In the genomic region with DNA sequence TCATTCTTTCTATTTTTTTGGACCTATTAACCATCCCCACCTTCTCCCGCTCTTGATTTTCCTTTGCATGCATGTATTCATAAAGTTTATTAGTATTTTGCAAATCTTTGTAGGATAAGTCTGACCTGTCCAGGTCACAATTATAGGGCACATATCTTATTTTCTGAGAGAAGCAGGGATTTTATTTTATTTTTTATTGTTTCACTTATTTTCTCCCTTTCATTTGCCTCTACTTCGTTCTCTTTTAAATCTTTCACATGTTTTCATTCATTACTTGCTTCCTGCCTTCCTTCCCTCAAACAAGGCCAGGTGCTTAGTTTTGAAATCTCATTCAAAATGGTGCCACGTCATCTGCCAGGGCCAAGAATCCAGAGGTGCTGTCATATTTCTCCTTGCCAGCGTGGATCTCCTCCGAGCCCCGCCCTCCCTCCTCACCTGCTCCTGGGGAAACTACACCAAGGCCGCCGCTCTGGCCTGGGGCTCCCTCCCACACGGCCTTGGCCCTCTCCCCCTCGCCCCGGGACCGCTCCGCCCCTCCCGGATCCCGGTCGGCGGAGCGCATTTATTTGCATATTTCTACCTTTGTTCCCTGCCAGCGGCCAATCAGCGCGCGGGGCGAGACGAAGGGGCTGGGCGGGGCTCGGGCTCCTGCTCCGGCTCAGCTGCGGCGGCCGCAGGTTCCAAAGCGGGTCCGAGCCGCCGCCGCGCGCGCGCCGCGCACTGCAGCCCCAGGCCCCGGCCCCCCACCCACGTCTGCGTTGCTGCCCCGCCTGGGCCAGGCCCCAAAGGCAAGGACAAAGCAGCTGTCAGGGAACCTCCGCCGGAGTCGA, we compare ENCODE assay signal across 1 cellular context.
TF ChIP-seq lines count a peak whose summit lies in the region.

Gene TSPAN13 (plus strand): TSS at position 654 of the 830 bp plus-strand sequence. CDS start 213 bp downstream, outside the sequence.

TF ChIP-seq in H1, 55 proteins besides CTCF, POLR2A, EP300 and RAD21 (continued from another document):
- no peak for TF ChIP-seq CBX8 (IDR thresholded peaks at IDR 0.05; ENCODE audit: borderline replicate concordance, low read depth, low read length)
- TF ChIP-seq TEAD4 (IDR thresholded peaks at IDR 0.05; ENCODE audit: low read depth, low read length) = no peak
- TF ChIP-seq KDM1A (IDR thresholded peaks at IDR 0.05; ENCODE audit: borderline replicate concordance, low read length) = no peak
- TF ChIP-seq CREB1 (IDR thresholded peaks at IDR 0.05) = peak; percentile 85
- TF ChIP-seq JUND (IDR thresholded peaks at IDR 0.05; ENCODE audit: low read length) = no peak
- TF ChIP-seq, protein P1, sequence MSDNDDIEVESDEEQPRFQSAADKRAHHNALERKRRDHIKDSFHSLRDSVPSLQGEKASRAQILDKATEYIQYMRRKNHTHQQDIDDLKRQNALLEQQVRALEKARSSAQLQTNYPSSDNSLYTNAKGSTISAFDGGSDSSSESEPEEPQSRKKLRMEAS (IDR thresholded peaks at IDR 0.05) = peak; percentile 7; the same call in 1 of the 2 replicates
- TF ChIP-seq KDM5A (IDR thresholded peaks at IDR 0.05; ENCODE audit: low read length) = no peak
- TF ChIP-seq SUZ12 (IDR thresholded peaks at IDR 0.05; ENCODE audit: low read length) = no peak
- TF ChIP-seq HDAC6 (IDR thresholded peaks at IDR 0.05; ENCODE audit: low read depth, low read length) = no peak
- TF ChIP-seq TAF1 (IDR thresholded peaks at IDR 0.05; ENCODE audit: low read depth, low read length) = peak; percentile 46
- TF ChIP-seq SIRT6 (IDR thresholded peaks at IDR 0.05; ENCODE audit: low read length) = no peak
- TF ChIP-seq TBP (IDR thresholded peaks at IDR 0.05; ENCODE audit: low read depth, low read length) = no peak
- TF ChIP-seq CTBP2 (IDR thresholded peaks at IDR 0.05; ENCODE audit: borderline replicate concordance, insufficient read depth, insufficient read length, low read length) = no peak
- no peak for TF ChIP-seq GTF2F1 (IDR thresholded peaks at IDR 0.05; ENCODE audit: borderline replicate concordance, low read depth, low read length)
- TF ChIP-seq RXRA (IDR thresholded peaks at IDR 0.05; ENCODE audit: insufficient read depth, low read depth, low read length) = no peak
- TF ChIP-seq RNF2 (IDR thresholded peaks at IDR 0.05; ENCODE audit: borderline replicate concordance, low read depth, low read length, missing control alignments, poor library complexity, severe bottlenecking) = no peak
- TF ChIP-seq MAFK (IDR thresholded peaks at IDR 0.05; ENCODE audit: low read depth, low read length) = no peak
- no peak for TF ChIP-seq BACH1 (IDR thresholded peaks at IDR 0.05; ENCODE audit: low read length)
- TF ChIP-seq ASH2L (IDR thresholded peaks at IDR 0.05; ENCODE audit: low read length) = peak; percentile 5
- no peak for TF ChIP-seq HDAC2 (IDR thresholded peaks at IDR 0.05; ENCODE audit: borderline replicate concordance in 1 of 2, low read depth in 2 of 2, low read length in 2 of 2)
- no peak for TF ChIP-seq YY1 (IDR thresholded peaks at IDR 0.05; ENCODE audit: low read depth, low read length)
- no peak for TF ChIP-seq TAF7 (optimal IDR thresholded peaks at IDR 0.05; ENCODE audit: borderline replicate concordance, low read depth, low read length)
- TF ChIP-seq, protein P2, sequence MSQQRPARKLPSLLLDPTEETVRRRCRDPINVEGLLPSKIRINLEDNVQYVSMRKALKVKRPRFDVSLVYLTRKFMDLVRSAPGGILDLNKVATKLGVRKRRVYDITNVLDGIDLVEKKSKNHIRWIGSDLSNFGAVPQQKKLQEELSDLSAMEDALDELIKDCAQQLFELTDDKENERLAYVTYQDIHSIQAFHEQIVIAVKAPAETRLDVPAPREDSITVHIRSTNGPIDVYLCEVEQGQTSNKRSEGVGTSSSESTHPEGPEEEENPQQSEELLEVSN (IDR thresholded peaks at IDR 0.05) = no peak
- TF ChIP-seq RBBP5 (IDR thresholded peaks at IDR 0.05; ENCODE audit: borderline replicate concordance, low read depth, low read length) = no peak
- no peak for TF ChIP-seq TCF12 (IDR thresholded peaks at IDR 0.05; ENCODE audit: low read depth, low read length)
- peak; percentile 66 for TF ChIP-seq PHF8 (conservative IDR thresholded peaks at IDR 0.05; ENCODE audit: low read depth, low read length)
- no peak for TF ChIP-seq CBX5 (IDR thresholded peaks at IDR 0.05; ENCODE audit: low read depth, low read length)
- TF ChIP-seq, protein P3, sequence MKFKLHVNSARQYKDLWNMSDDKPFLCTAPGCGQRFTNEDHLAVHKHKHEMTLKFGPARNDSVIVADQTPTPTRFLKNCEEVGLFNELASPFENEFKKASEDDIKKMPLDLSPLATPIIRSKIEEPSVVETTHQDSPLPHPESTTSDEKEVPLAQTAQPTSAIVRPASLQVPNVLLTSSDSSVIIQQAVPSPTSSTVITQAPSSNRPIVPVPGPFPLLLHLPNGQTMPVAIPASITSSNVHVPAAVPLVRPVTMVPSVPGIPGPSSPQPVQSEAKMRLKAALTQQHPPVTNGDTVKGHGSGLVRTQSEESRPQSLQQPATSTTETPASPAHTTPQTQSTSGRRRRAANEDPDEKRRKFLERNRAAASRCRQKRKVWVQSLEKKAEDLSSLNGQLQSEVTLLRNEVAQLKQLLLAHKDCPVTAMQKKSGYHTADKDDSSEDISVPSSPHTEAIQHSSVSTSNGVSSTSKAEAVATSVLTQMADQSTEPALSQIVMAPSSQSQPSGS (IDR thresholded peaks at IDR 0.05; ENCODE audit: low read length) = no peak
- TF ChIP-seq RFX5 (IDR thresholded peaks at IDR 0.05; ENCODE audit: borderline replicate concordance, low read depth, low read length) = no peak
- TF ChIP-seq SAP30 (IDR thresholded peaks at IDR 0.05; ENCODE audit: insufficient read depth, insufficient replicate concordance, low read length) = no peak
- TF ChIP-seq POLR2AphosphoS5 (IDR thresholded peaks at IDR 0.05; ENCODE audit: low read depth, low read length) = no peak
TF ChIP-seq in H1: peak in this region for 6.
